Comparison of ENCODE assay signal across 1 cellular context in genomic region chr3:151346292-151346691, GRCh38.
TF ChIP-seq lines count a peak whose summit lies in the region.

No MANE protein-coding gene starts in this region.

TF ChIP-seq in HepG2, 621 proteins besides CTCF, POLR2A, EP300 and RAD21:
- TF ChIP-seq ZFP41 (CRISPR knock-in tag; IDR thresholded peaks at IDR 0.05; ENCODE audit: borderline replicate concordance) (no peak), PHF5A (CRISPR knock-in tag; IDR thresholded peaks at IDR 0.05; ENCODE audit: low read depth, unreplicated experiment) (no peak), KLF11 (CRISPR knock-in tag; IDR thresholded peaks at IDR 0.05) (no peak), ZNF784 (CRISPR knock-in tag; IDR thresholded peaks at IDR 0.05; ENCODE audit: borderline replicate concordance) (no peak), HNRNPLL (IDR thresholded peaks at IDR 0.05; ENCODE audit: low read depth, low read length, poor library complexity, severe bottlenecking) (no peak), KLF9 (CRISPR knock-in tag; IDR thresholded peaks at IDR 0.05; ENCODE audit: low read depth) (no peak)
